In genomic region chr21:10464975-10465374, GRCh38 we compare ENCODE assay signal across 1 cellular context.
TF ChIP-seq lines count a peak whose summit lies in the region.

No MANE protein-coding gene starts in this region.

TF ChIP-seq in K562, 482 proteins besides CTCF, POLR2A, EP300 and RAD21:
- TF ChIP-seq POLR3A (IDR thresholded peaks at IDR 0.05; ENCODE audit: borderline replicate concordance, extremely low read depth, insufficient read depth, insufficient read length) (no peak), CHD7 (IDR thresholded peaks at IDR 0.05; ENCODE audit: low read depth, low read length) (no peak), SAP30 (IDR thresholded peaks at IDR 0.05; ENCODE audit: borderline replicate concordance, insufficient read depth, low read depth, low read length, poor library complexity, severe bottlenecking) (peak; percentile 57)
TF ChIP-seq in K562: peak in this region for 1.
